In the genomic region with DNA sequence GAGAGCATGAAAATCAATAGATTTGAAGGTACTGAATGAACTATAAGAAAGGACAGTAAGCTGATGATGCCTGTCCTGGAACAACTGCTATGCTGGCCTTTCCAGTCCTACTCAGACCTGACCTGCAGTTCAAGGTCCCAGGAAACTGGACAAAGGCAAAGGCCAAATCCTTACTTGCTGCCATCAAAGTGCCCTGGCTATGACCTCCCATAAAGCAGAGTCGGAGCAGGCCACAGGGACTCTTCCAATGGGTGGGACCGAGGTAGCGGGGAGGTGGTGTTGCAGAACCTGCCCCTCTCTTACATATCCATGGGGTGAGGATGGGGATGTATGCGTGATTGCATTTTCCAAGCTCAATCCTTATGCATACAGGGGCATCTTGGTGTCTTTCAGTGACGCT, we compare ENCODE assay signal across 13 cellular contexts. TPM values are rescaled to one million over a fixed set of nuclear protein-coding genes. Genes with fewer than 3 reads are reported as not detected.
A peak's percentile ranks its signal among the peaks of the same experiment; 100 is the strongest.
DNase-seq lines count a peak whose midpoint lies in the region; ATAC-seq and TF ChIP-seq lines count a peak whose summit lies in the region.
"Had no signal": no experiment of that assay in that cellular context is flagged by ENCODE, and none has a peak within 500 bp of the region (broad histone marks: within the 10 kb centered on the region; RNA-seq: fewer than 3 reads in every experiment).

No MANE protein-coding gene starts in this region.

- peaks cover 91% of the 10 kb centered on the region for H3K4me1 Mint-ChIP-seq in activated naive CD8-positive, alpha-beta T cell (ENCODE audit: low read depth)
- H3K4me1 Mint-ChIP-seq in natural killer cell = peaks cover 90 to 97% of the 10 kb centered on the region in 2 donors

- H3K27ac ChIP-seq in left ventricle myocardium inferior (replicated peaks) = peak overlapping the region; percentile 91
- peak overlapping the region in 2 of 12 donors; percentile 80 to 93 for H3K27ac ChIP-seq in heart left ventricle
- H3K27ac ChIP-seq in upper lobe of right lung = no peak overlapping the region
- no peak overlapping the region for H3K27ac ChIP-seq in A673 (ENCODE audit: low read depth, low read length, poor library complexity, severe bottlenecking)

- POLR2A ChIA-PET in A673 (lab: Charles Lee; ENCODE audit: low non-redundant PET) = no interaction called here

- H3K4me1 ChIP-seq in left ventricle myocardium inferior = peaks cover 100% of the 10 kb centered on the region
- H3K4me1 ChIP-seq in heart left ventricle = peaks cover 8 to 97% (median 85%) of the 10 kb centered on the region in 12 donors
- peaks cover 69% of the 10 kb centered on the region for H3K4me1 ChIP-seq in upper lobe of right lung
- H3K4me1 ChIP-seq in A673 (ENCODE audit: insufficient read depth, low read length, poor library complexity, severe bottlenecking) = peaks cover 34% of the 10 kb centered on the region

- H3K27me3 ChIP-seq in left ventricle myocardium inferior (ENCODE audit: low read depth) (no peaks in the 10 kb centered on the region), heart left ventricle (no peaks in the 10 kb centered on the region), upper lobe of right lung (no peaks in the 10 kb centered on the region), A673 (replicated peaks; ENCODE audit: insufficient read depth, low read depth, low read length, poor library complexity) (no peaks in the 10 kb centered on the region)
- H3K27me3 ChIP-seq: BE2C, gastroesophageal sphincter had no signal

- intact Hi-C loops in left ventricle myocardium inferior (cut with micrococcal nuclease) (no loop called here), heart left ventricle (cut with DNase I) (no loop called here), natural killer cell (cut with micrococcal nuclease) (loop anchor here (5.0 kb wide), 1 partner anchor 105 kb away; no protein-coding TSS in a partner anchor), upper lobe of right lung (cut with DNase I) (no loop called here), A673 (cut with micrococcal nuclease; ENCODE audit: unreplicated experiment) (no loop called here)

- TF ChIP-seq CTCF in left ventricle myocardium inferior (IDR thresholded peaks at IDR 0.05; ENCODE audit: borderline replicate concordance) (no peak), heart left ventricle (IDR thresholded peaks at IDR 0.05) (no peak), natural killer cell (IDR thresholded peaks at IDR 0.05) (no peak), upper lobe of right lung (IDR thresholded peaks at IDR 0.05) (no peak), A673 (conservative IDR thresholded peaks at IDR 0.05; ENCODE audit: low read depth, low read length) (no peak)

- TF ChIP-seq POLR2A in heart left ventricle (IDR thresholded peaks at IDR 0.05) = no peak

- H3K4me3 Mint-ChIP-seq in activated naive CD8-positive, alpha-beta T cell = peak overlapping the region; percentile 47
- H3K4me3 Mint-ChIP-seq in natural killer cell = peak overlapping the region; percentile 13

- 90 to 95% (median 93%) methylated on average over 5 of the region's 5 CpGs for WGBS in heart left ventricle, 4 donors

- CTCF ChIA-PET in A673 (lab: Charles Lee) = no interaction called here

- BruUV-seq in A673 (replicated peaks; lab: Mats Ljungman, UMichigan) = no TSS peak

- H3K36me3 Mint-ChIP-seq in activated naive CD8-positive, alpha-beta T cell = peaks cover 2% of the 10 kb centered on the region
- no peaks in the 10 kb centered on the region for H3K36me3 Mint-ChIP-seq in natural killer cell

- H3K9me3 ChIP-seq in left ventricle myocardium inferior (replicated peaks) = no peaks in the 10 kb centered on the region
- no peaks in the 10 kb centered on the region for H3K9me3 ChIP-seq in heart left ventricle
- no peaks in the 10 kb centered on the region for H3K9me3 ChIP-seq in upper lobe of right lung
- no peaks in the 10 kb centered on the region for H3K9me3 ChIP-seq in A673 (ENCODE audit: low read depth, low read length, poor library complexity, severe bottlenecking)
- H3K9me3 ChIP-seq: BE2C, gastroesophageal sphincter, SK-N-SH had no signal

- H3K27me3 Mint-ChIP-seq in activated naive CD8-positive, alpha-beta T cell = no peaks in the 10 kb centered on the region
- H3K27me3 Mint-ChIP-seq in natural killer cell (ENCODE audit: low read depth in 2 of 2) = no peaks in the 10 kb centered on the region

- H3K9me3 Mint-ChIP-seq in activated naive CD8-positive, alpha-beta T cell (ENCODE audit: low read depth) = no peaks in the 10 kb centered on the region
- H3K9me3 Mint-ChIP-seq in natural killer cell = no peaks in the 10 kb centered on the region

- DNase-seq in left ventricle myocardium inferior (peak; percentile 8), heart left ventricle (no peak), natural killer cell (no peak), upper lobe of right lung (peak; percentile 33), NCI-H1092 treated with DMSO at 0.1 percent for 48 hours (lab: John Stamatoyannopoulos, UW) (no peak), A673 (ENCODE audit: low spot score) (no peak)
- DNase-seq: BE2C, IMR-90, NCI-H187 treated with DMSO at 0.1 percent for 48 hours, SK-N-SH had no signal

- no peak overlapping the region for H3K4me3 ChIP-seq in left ventricle myocardium inferior
- no peak overlapping the region for H3K4me3 ChIP-seq in heart left ventricle
- no peak overlapping the region for H3K4me3 ChIP-seq in upper lobe of right lung
- no peak overlapping the region for H3K4me3 ChIP-seq in A673 (ENCODE audit: low read depth, low read length, poor library complexity, severe bottlenecking)
- H3K4me3 ChIP-seq: gastroesophageal sphincter had no signal

- no peaks in the 10 kb centered on the region for H3K36me3 ChIP-seq in left ventricle myocardium inferior
- H3K36me3 ChIP-seq in heart left ventricle = no peaks in the 10 kb centered on the region
- no peaks in the 10 kb centered on the region for H3K36me3 ChIP-seq in upper lobe of right lung
- H3K36me3 ChIP-seq in A673 (ENCODE audit: insufficient read depth, low read length, poor library complexity, severe bottlenecking) = no peaks in the 10 kb centered on the region
- H3K36me3 ChIP-seq: gastroesophageal sphincter had no signal

- H3K27ac Mint-ChIP-seq in activated naive CD8-positive, alpha-beta T cell = peak overlapping the region; percentile 93
- H3K27ac Mint-ChIP-seq in natural killer cell = peak overlapping the region; percentile 99

- no peak for ATAC-seq in heart left ventricle
- ATAC-seq in natural killer cell = no peak
- ATAC-seq in upper lobe of right lung = no peak
- no peak for ATAC-seq in GM18868 (IDR thresholded peaks at IDR 0.05; ENCODE audit: unreplicated experiment)
- ATAC-seq: gastroesophageal sphincter had no signal

RNA-seq across cellular contexts. Expression of a gene that starts 26.8 kb away (rescaled TPM):
- 53.4 TPM for total RNA-seq in left ventricle myocardium inferior
- total RNA-seq in heart left ventricle = 10 to 100 TPM; 30.2 to 57.7 (median 36.3) TPM
- 10 to 100 TPM; 23.7 to 25.6 TPM for polyA plus RNA-seq in heart left ventricle
- 100 to 1,000 TPM in 2 of 3 donors, 10 to 100 TPM in 1; 77.4 to 172 (median 121) TPM for total RNA-seq in natural killer cell
- 31.4 TPM for total RNA-seq in upper lobe of right lung
- total RNA-seq in A673 (2021) = 18.3 and 19.8 TPM in 2 replicates

Comparison
In these comparisons a context has a peak if more than half of its experiments do, and no peak if none do; other contexts are left out.
1. DNase-seq: peak in left ventricle myocardium inferior (single experiment) and upper lobe of right lung (single experiment); none in heart left ventricle (0 of 5), natural killer cell (single experiment), NCI-H1092 treated with DMSO at 0.1 percent for 48 hours (single experiment) and A673 (single experiment).